22 cellular contexts compared by ENCODE assay signal in the genomic region with DNA sequence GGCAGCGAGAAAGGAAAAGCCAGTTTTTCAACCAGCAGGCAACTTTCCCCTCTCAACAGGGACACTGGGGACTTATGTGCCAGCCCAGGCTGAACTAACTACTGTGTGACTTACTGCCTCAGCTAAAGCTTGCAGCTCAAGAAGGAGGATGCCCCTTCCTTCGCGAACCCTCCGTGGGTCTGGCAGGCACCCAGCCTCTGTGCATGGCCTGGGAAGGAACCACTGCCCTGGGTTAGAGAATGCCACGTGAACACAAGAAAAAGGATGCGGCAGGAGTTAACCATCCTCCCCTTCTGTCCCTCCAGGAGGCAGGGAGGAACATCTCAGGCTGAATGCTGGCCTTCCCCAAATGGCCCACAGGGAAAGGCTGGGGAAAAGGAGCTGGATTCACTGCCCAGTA. TPM values are rescaled to one million over a fixed set of nuclear protein-coding genes. Genes with fewer than 3 reads are reported as not detected.
"Had no signal": no experiment of that assay in that cellular context is flagged by ENCODE, and none has a peak within 500 bp of the region (broad histone marks: within the 10 kb centered on the region; RNA-seq: fewer than 3 reads in every experiment).

No MANE protein-coding gene starts in this region.

- ATAC-seq: activated naive CD4-positive, alpha-beta T cell treated with anti-CD3 and anti-CD28 coated beads, Interleukin-2, amount 50 U/mL, for 72 hours; body of pancreas; left ventricle myocardium superior had no signal

- H3K27me3 ChIP-seq: body of pancreas, esophagus muscularis mucosa, right lobe of liver, tibial artery had no signal

- H3K4me1 Mint-ChIP-seq: activated B cell treated with CpG ODN at 0.5 μM for 24 hours had no signal

- H3K27ac ChIP-seq: body of pancreas, esophagus muscularis mucosa, right lobe of liver, skin epidermis, tibial artery had no signal

- H3K9me3 ChIP-seq: body of pancreas, esophagus muscularis mucosa, right lobe of liver, tibial artery had no signal

- H3K4me3 ChIP-seq: body of pancreas, esophagus muscularis mucosa, right lobe of liver, skin epidermis, tibial artery had no signal

- H3K27me3 Mint-ChIP-seq: activated B cell treated with CpG ODN at 0.5 μM for 24 hours; progenitor cell of endocrine pancreas; stimulated activated naive CD8-positive, alpha-beta T cell treated with anti-CD3 and anti-CD28 coated beads, Interleukin-15, Interleukin-2, amounts not matched to agents 100 ng/mL and 50 ng/mL, for 24 hours had no signal

- H3K27ac Mint-ChIP-seq: activated B cell treated with CpG ODN at 0.5 μM for 24 hours; activated naive CD4-positive, alpha-beta T cell treated with anti-CD3 and anti-CD28 coated beads, Interleukin-2, amount 50 U/mL, for 72 hours; dendritic cell treated with granulocyte-macrophage colony-stimulating factor and Interleukin-4, amounts not matched to agents 40 ng/mL and 50 ng/mL, for 4 days; nephron; progenitor cell of endocrine pancreas; stimulated activated naive CD8-positive, alpha-beta T cell treated with anti-CD3 and anti-CD28 coated beads, Interleukin-15, Interleukin-2, amounts not matched to agents 100 ng/mL and 50 ng/mL, for 24 hours; T-helper 2 cell treated with Interferon-gamma antibody and Interleukin-4, amounts not matched to agents 5 μg/mL and 100 μg/mL, for 36 hours had no signal

- H3K4me1 ChIP-seq: body of pancreas, esophagus muscularis mucosa, right lobe of liver, tibial artery had no signal

- H3K36me3 Mint-ChIP-seq: activated naive CD4-positive, alpha-beta T cell treated with anti-CD3 and anti-CD28 coated beads, Interleukin-2, amount 50 U/mL, for 72 hours had no signal

- H3K9me3 Mint-ChIP-seq: activated B cell treated with CpG ODN at 0.5 μM for 24 hours; activated naive CD4-positive, alpha-beta T cell treated with anti-CD3 and anti-CD28 coated beads, Interleukin-2, amount 50 U/mL, for 72 hours; dendritic cell treated with granulocyte-macrophage colony-stimulating factor and Interleukin-4, amounts not matched to agents 40 ng/mL and 50 ng/mL, for 4 days; nephron; stimulated activated naive CD8-positive, alpha-beta T cell treated with anti-CD3 and anti-CD28 coated beads, Interleukin-15, Interleukin-2, amounts not matched to agents 100 ng/mL and 50 ng/mL, for 24 hours; T-helper 2 cell treated with Interferon-gamma antibody and Interleukin-4, amounts not matched to agents 5 μg/mL and 100 μg/mL, for 36 hours had no signal

- DNase-seq: activated B cell treated with CpG ODN at 0.5 μM for 24 hours; activated CD4-positive, alpha-beta T cell treated with anti-CD3 and anti-CD28 coated beads, Interleukin-2, amount 50 U/mL, for 1 hour; activated T-cell treated with anti-CD3 and anti-CD28 coated beads, Interleukin-2, amount 50 U/mL, for 1 hour; body of pancreas; effector CD4-positive, alpha-beta T cell; foreskin melanocyte; left ventricle myocardium superior; stimulated activated CD4-positive, alpha-beta T cell treated with anti-CD3 and anti-CD28 coated beads, Interleukin-12 subunit alpha, Interleukin-12 subunit beta, amount 100 ng/mL, for 4 hours; stimulated activated CD4-positive, alpha-beta T cell treated with anti-CD3 and anti-CD28 coated beads, Interleukin-4, amount 100 ng/mL, for 1 hour; T-helper 1 cell had no signal

- H3K4me3 Mint-ChIP-seq: activated B cell treated with CpG ODN at 0.5 μM for 24 hours; dendritic cell treated with granulocyte-macrophage colony-stimulating factor and Interleukin-4, amounts not matched to agents 40 ng/mL and 50 ng/mL, for 4 days; nephron; stimulated activated naive CD8-positive, alpha-beta T cell treated with anti-CD3 and anti-CD28 coated beads, Interleukin-15, Interleukin-2, amounts not matched to agents 100 ng/mL and 50 ng/mL, for 24 hours had no signal

RNA-seq across cellular contexts. Expression of a gene that starts 29.2 kb away (rescaled TPM):
- total RNA-seq: lung microvascular endothelial cell, mesenteric fat pad had no signal
